Comparison of ENCODE assay signal across 8 cellular contexts in genomic region chr6:42978487-42978792, GRCh38. TPM values are rescaled to one million over a fixed set of nuclear protein-coding genes. Genes with fewer than 3 reads are reported as not detected.
DNase-seq lines count a peak whose midpoint lies in the region; ATAC-seq and TF ChIP-seq lines count a peak whose summit lies in the region.

No MANE protein-coding gene starts in this region.

- POLR2A ChIA-PET in activated CD4-positive, alpha-beta T cell treated with anti-CD3 and anti-CD28 coated beads, Interleukin-2, amount 10 ng/mL, durations not matched to agents 7 days and 5 days (lab: Charles Lee), result interaction anchor here (2.6 kb wide), 1 partner anchor 49 kb away, joined by 13 read pairs; the partner anchor contains the start of gene CNPY3

- H3K4me3 ChIP-seq in fibroblast of pulmonary artery (replicated peaks; ENCODE audit: low read depth, low read length), result peak overlapping the region; percentile 72

- H3K27ac Mint-ChIP-seq in activated CD4-positive, alpha-beta T cell treated with anti-CD3 and anti-CD28 coated beads, Interleukin-2, amount 10 ng/mL, durations not matched to agents 7 days and 5 days, result peak overlapping the region; percentile 87

- H3K36me3 Mint-ChIP-seq in activated CD4-positive, alpha-beta T cell treated with anti-CD3 and anti-CD28 coated beads, Interleukin-2, amount 10 ng/mL, durations not matched to agents 7 days and 5 days (ENCODE audit: low read depth), result peaks cover 19% of the 10 kb centered on the region

- no peaks in the 10 kb centered on the region for H3K27me3 Mint-ChIP-seq in activated CD4-positive, alpha-beta T cell treated with anti-CD3 and anti-CD28 coated beads, Interleukin-2, amount 10 ng/mL, durations not matched to agents 7 days and 5 days

- H3K9me3 Mint-ChIP-seq in activated CD4-positive, alpha-beta T cell treated with anti-CD3 and anti-CD28 coated beads, Interleukin-2, amount 10 ng/mL, durations not matched to agents 7 days and 5 days, result no peaks in the 10 kb centered on the region

- DNase-seq in activated CD4-positive, alpha-beta T cell treated with anti-CD3 and anti-CD28 coated beads, Interleukin-2, amount 10 ng/mL, durations not matched to agents 7 days and 5 days, result peak; percentile 17
- no peak for DNase-seq in fibroblast of pulmonary artery (ENCODE audit: low read depth)
- peak; percentile 20 for DNase-seq in occipital lobe (lab: John Stamatoyannopoulos, UW)
- no peak for DNase-seq in NOMO-1 (lab: John Stamatoyannopoulos, UW; ENCODE audit: unreplicated experiment in 2 of 2)
- DNase-seq in HPDE6-E6E7 (ENCODE audit: extremely low spot score), result no peak

- CTCF ChIA-PET in activated CD4-positive, alpha-beta T cell treated with anti-CD3 and anti-CD28 coated beads, Interleukin-2, amount 10 ng/mL, durations not matched to agents 7 days and 5 days (lab: Charles Lee), result interaction anchor here (0.6 to 2.3 kb wide), 8 partner anchors 8 to 169 kb away, joined by 3 to 7 read pairs (median 4); partner anchors contain the start of genes CNPY3 and KLHDC3

- no peak for TF ChIP-seq CTCF in fibroblast of pulmonary artery (IDR thresholded peaks at IDR 0.05; ENCODE audit: low read length, missing control alignments)

- H3K4me3 Mint-ChIP-seq in activated CD4-positive, alpha-beta T cell treated with anti-CD3 and anti-CD28 coated beads, Interleukin-2, amount 10 ng/mL, durations not matched to agents 7 days and 5 days, result peak overlapping the region; percentile 89

- peaks cover 43% of the 10 kb centered on the region for H3K4me1 Mint-ChIP-seq in activated CD4-positive, alpha-beta T cell treated with anti-CD3 and anti-CD28 coated beads, Interleukin-2, amount 10 ng/mL, durations not matched to agents 7 days and 5 days

- peak; percentile 38 for ATAC-seq in GM18502 (IDR thresholded peaks at IDR 0.05; ENCODE audit: poor library complexity, unreplicated experiment)
- ATAC-seq in HG03097 (IDR thresholded peaks at IDR 0.05; ENCODE audit: low FRiP score, unreplicated experiment), result peak; percentile 24
- no peak for ATAC-seq in GM21576 (IDR thresholded peaks at IDR 0.05; ENCODE audit: unreplicated experiment)

RNA-seq across cellular contexts. Expression of gene PEX6, which starts 0.5 kb away (rescaled TPM):
- 10 to 100 TPM; 18.7 to 21.3 TPM for total RNA-seq in activated CD4-positive, alpha-beta T cell treated with anti-CD3 and anti-CD28 coated beads, Interleukin-2, amount 10 ng/mL, durations not matched to agents 7 days and 5 days
- 24.0 TPM for total RNA-seq in occipital lobe

RNA-seq across cellular contexts. Expression of gene PPP2R5D, which starts 5.9 kb away (rescaled TPM):
- 10 to 100 TPM; 62.0 to 68.1 TPM for total RNA-seq in activated CD4-positive, alpha-beta T cell treated with anti-CD3 and anti-CD28 coated beads, Interleukin-2, amount 10 ng/mL, durations not matched to agents 7 days and 5 days
- total RNA-seq in occipital lobe, result 33.2 TPM

RNA-seq across cellular contexts. Expression of gene GNMT, which starts 17.9 kb away (rescaled TPM):
- 1 to 10 TPM; 1.1 to 1.3 TPM for total RNA-seq in activated CD4-positive, alpha-beta T cell treated with anti-CD3 and anti-CD28 coated beads, Interleukin-2, amount 10 ng/mL, durations not matched to agents 7 days and 5 days
- total RNA-seq in occipital lobe, result not detected

RNA-seq across cellular contexts. Expression of gene MEA1, which starts 35.3 kb away (rescaled TPM):
- total RNA-seq in activated CD4-positive, alpha-beta T cell treated with anti-CD3 and anti-CD28 coated beads, Interleukin-2, amount 10 ng/mL, durations not matched to agents 7 days and 5 days, result 10 to 100 TPM; 58.9 to 70.1 TPM
- 27.8 TPM for total RNA-seq in occipital lobe

RNA-seq across cellular contexts. Expression of gene KLHDC3, which starts 35.6 kb away (rescaled TPM):
- 10 to 100 TPM; 64.7 to 74.2 TPM for total RNA-seq in activated CD4-positive, alpha-beta T cell treated with anti-CD3 and anti-CD28 coated beads, Interleukin-2, amount 10 ng/mL, durations not matched to agents 7 days and 5 days
- 145 TPM for total RNA-seq in occipital lobe

Comparison
In these comparisons a context has a peak if more than half of its experiments do, and no peak if none do; other contexts are left out.
1. DNase-seq: peak in activated CD4-positive, alpha-beta T cell treated with anti-CD3 and anti-CD28 coated beads, Interleukin-2, amount 10 ng/mL, durations not matched to agents 7 days and 5 days (single experiment) and occipital lobe (single experiment); none in fibroblast of pulmonary artery (single experiment), NOMO-1 (0 of 2) and HPDE6-E6E7 (single experiment).